30 cellular contexts compared by ENCODE assay signal in genomic region chr12:124749725-124750124, GRCh38.
DNase-seq lines count a peak whose midpoint lies in the region; ATAC-seq, FAIRE-seq and TF ChIP-seq lines count a peak whose summit lies in the region.
"Had no signal": no experiment of that assay in that cellular context is flagged by ENCODE, and none has a peak within 500 bp of the region (broad histone marks: within the 10 kb centered on the region; RNA-seq: fewer than 3 reads in every experiment).

No MANE protein-coding gene starts in this region.

- H3K4me3 Mint-ChIP-seq in astrocyte (ENCODE audit: unreplicated experiment), result peak overlapping the region; percentile 34
- H3K4me3 Mint-ChIP-seq: CD8-positive, alpha-beta T cell had no signal

- H3K4me1 ChIP-seq in astrocyte (ENCODE audit: insufficient read depth, low read length) (peaks cover 33% of the 10 kb centered on the region), liver (ENCODE audit: control insufficient read depth in 4 of 4, insufficient read depth in 4 of 4, low read length in 3 of 4) (peaks cover 24 to 66% (median 46%) of the 10 kb centered on the region in 4 donors), neuronal stem cell (ENCODE audit: control insufficient read depth in 2 of 2, insufficient read depth in 1 of 2, low read depth in 1 of 2, low read length in 2 of 2) (peaks cover 13% of the 10 kb centered on the region in 2 donors), suprapubic skin (peaks cover 44% of the 10 kb centered on the region)

- no peak overlapping the region for H3K18ac ChIP-seq in neuronal stem cell (ENCODE audit: low read length)

- no peaks in the 10 kb centered on the region for H3K36me3 Mint-ChIP-seq in astrocyte (ENCODE audit: low read depth, unreplicated experiment)
- H3K36me3 Mint-ChIP-seq: CD8-positive, alpha-beta T cell had no signal

- H3K27me3 ChIP-seq in astrocyte (ENCODE audit: insufficient read depth, low read length) (no peaks in the 10 kb centered on the region), liver (ENCODE audit: control insufficient read depth in 4 of 4, insufficient read depth in 4 of 4, low read length in 3 of 4) (no peaks in the 10 kb centered on the region), neuronal stem cell (ENCODE audit: control insufficient read depth in 3 of 3, insufficient read depth in 3 of 3, low read depth in 1 of 3, low read length in 3 of 3) (no peaks in the 10 kb centered on the region), suprapubic skin (no peaks in the 10 kb centered on the region)

- no peak overlapping the region for H2AK5ac ChIP-seq in neuronal stem cell (ENCODE audit: low read depth, low read length)

- no peak overlapping the region for H3K4ac ChIP-seq in neuronal stem cell (ENCODE audit: low read length)

- peak; percentile 82 for DNase-seq in ELF-1 (ENCODE audit: low read depth, low spot score)
- DNase-seq in astrocyte (ENCODE audit: low read depth), result no peak
- no peak for DNase-seq in neuronal stem cell (ENCODE audit: low spot score)
- DNase-seq in DMS 273 treated with DMSO at 0.1 percent for 48 hours (lab: John Stamatoyannopoulos, UW), result no peak
- no peak for DNase-seq in NCI-H446 (lab: John Stamatoyannopoulos, UW)
- no peak for DNase-seq in suprapubic skin (ENCODE audit: low spot score in 2 of 2)
- DNase-seq: AML-193; Caco-2; CD8-positive, alpha-beta T cell; DMS79; EL; GF-D8; Kasumi-1; NCI-H1105 treated with DMSO at 0.1 percent for 48 hours; NCI-H146; NCI-H1930; NCI-H446 treated with DMSO at 0.1 percent for 48 hours; NCI-H526; NK-92 treated with Interleukin-12 subunit alpha and Interleukin-12 subunit beta, amount 100 ng/mL, for 24 hours; RPMI8226; SHP77; SW 1271 had no signal

- H3K27ac ChIP-seq in astrocyte (ENCODE audit: low read depth, low read length) (no peak overlapping the region), liver (ENCODE audit: low read depth in 1 of 2, low read length in 2 of 2) (peak overlapping the region; percentile 93), neuronal stem cell (replicated peaks; ENCODE audit: low read length) (no peak overlapping the region), suprapubic skin (no peak overlapping the region)
- H3K27ac ChIP-seq: C4-2B, HL-60, PC-9 had no signal

- H3K79me2 ChIP-seq in astrocyte (ENCODE audit: insufficient read depth, low read length), result no peaks in the 10 kb centered on the region

- H3K9me3 Mint-ChIP-seq in astrocyte (ENCODE audit: unreplicated experiment), result peaks cover 5% of the 10 kb centered on the region
- H3K9me3 Mint-ChIP-seq: CD8-positive, alpha-beta T cell had no signal

- TF ChIP-seq CTCF in astrocyte (IDR thresholded peaks at IDR 0.05; ENCODE audit: insufficient read depth, low read depth, low read length) (no peak), liver (IDR thresholded peaks at IDR 0.05; ENCODE audit: low read depth, low read length, missing input control) (no peak), suprapubic skin (IDR thresholded peaks at IDR 0.05) (no peak)

- peaks cover 24% of the 10 kb centered on the region for H3K4me1 Mint-ChIP-seq in astrocyte (ENCODE audit: low read depth, unreplicated experiment)

- no peaks in the 10 kb centered on the region for H3K79me1 ChIP-seq in neuronal stem cell (ENCODE audit: low read depth, low read length)

- no peak overlapping the region for H3K14ac ChIP-seq in neuronal stem cell (ENCODE audit: low read length)

- no peak for ATAC-seq in HG02610 (IDR thresholded peaks at IDR 0.05; ENCODE audit: unreplicated experiment)
- ATAC-seq: CD8-positive, alpha-beta T cell; HCT116 had no signal

- H3K23ac ChIP-seq in neuronal stem cell (ENCODE audit: low read depth, low read length, poor library complexity), result no peak overlapping the region

- H2BK15ac ChIP-seq in neuronal stem cell (ENCODE audit: low read length), result peak overlapping the region; percentile 70

- no peak for TF ChIP-seq POLR2A in suprapubic skin (IDR thresholded peaks at IDR 0.05)

- peaks cover 4% of the 10 kb centered on the region for H3K27me3 Mint-ChIP-seq in astrocyte (ENCODE audit: low read depth, unreplicated experiment)

- H3K9me3 ChIP-seq in astrocyte (ENCODE audit: insufficient read depth, low read depth, low read length) (no peaks in the 10 kb centered on the region), liver (ENCODE audit: control insufficient read depth in 4 of 4, low read length in 3 of 4) (no peaks in the 10 kb centered on the region), neuronal stem cell (replicated peaks in 1 of 2; ENCODE audit: control insufficient read depth in 2 of 2, insufficient read depth in 1 of 2, low read depth in 1 of 2, low read length in 2 of 2) (peaks cover 0 to 9% of the 10 kb centered on the region in 2 donors), suprapubic skin (no peaks in the 10 kb centered on the region)
- H3K9me3 ChIP-seq: Caco-2 had no signal

- H3K9ac ChIP-seq in astrocyte (ENCODE audit: low read length) (no peak overlapping the region), liver (ENCODE audit: low read depth in 1 of 2, low read length in 2 of 2) (peak overlapping the region in 1 of 2 donors; percentile 66), neuronal stem cell (ENCODE audit: low read depth, low read length, poor library complexity) (no peak overlapping the region)

- H2BK120ac ChIP-seq in neuronal stem cell (ENCODE audit: low read depth, low read length), result no peak overlapping the region

- H4K91ac ChIP-seq in neuronal stem cell (ENCODE audit: low read depth, low read length, poor library complexity), result no peak overlapping the region

- no peak overlapping the region for H2AFZ ChIP-seq in astrocyte (ENCODE audit: low read depth, low read length)
- no peak overlapping the region for H2AFZ ChIP-seq in neuronal stem cell (ENCODE audit: low read length)
- H2AFZ ChIP-seq: PC-9 had no signal

- no peak overlapping the region for H3K27ac Mint-ChIP-seq in astrocyte (ENCODE audit: unreplicated experiment)
- H3K27ac Mint-ChIP-seq: CD8-positive, alpha-beta T cell had no signal

- WGBS in liver, result 53% methylated on average over 9 of the region's 9 CpGs
- WGBS in neuronal stem cell (ENCODE audit: extremely low coverage in 2 of 2, insufficient read length in 2 of 2, insufficient replicate concordance in 1 of 2), 2 donors, result no CpG with 5 or more reads among the region's 9 CpGs
- WGBS in suprapubic skin, result 75% methylated on average over 7 of the region's 9 CpGs

- no peak for FAIRE-seq in astrocyte (lab: Jason Lieb, UNC)
- FAIRE-seq: A204.1, GM12891 had no signal

- no peaks in the 10 kb centered on the region for H3K36me3 ChIP-seq in astrocyte (ENCODE audit: insufficient read depth, low read length)
- H3K36me3 ChIP-seq in liver (ENCODE audit: control insufficient read depth in 4 of 4, insufficient read depth in 3 of 4, low read depth in 1 of 4, low read length in 3 of 4), result no peaks in the 10 kb centered on the region
- no peaks in the 10 kb centered on the region for H3K36me3 ChIP-seq in neuronal stem cell (replicated peaks in 1 of 2; ENCODE audit: control insufficient read depth in 2 of 2, insufficient read depth in 2 of 2, low read length in 2 of 2)
- H3K36me3 ChIP-seq in suprapubic skin, result no peaks in the 10 kb centered on the region

- no peak overlapping the region for H2BK12ac ChIP-seq in neuronal stem cell (ENCODE audit: low read length)

- H2BK5ac ChIP-seq in neuronal stem cell (ENCODE audit: low read length), result no peak overlapping the region

- no peak overlapping the region for H3K4me2 ChIP-seq in astrocyte (ENCODE audit: low read length)
- H3K4me2 ChIP-seq in neuronal stem cell (ENCODE audit: insufficient read depth, low read length, poor library complexity, severe bottlenecking), result no peak overlapping the region
- H3K4me2 ChIP-seq: PC-9 had no signal

- H4K8ac ChIP-seq in neuronal stem cell (ENCODE audit: low read depth, low read length), result no peak overlapping the region

- no peak for TF ChIP-seq EP300 in suprapubic skin (IDR thresholded peaks at IDR 0.05)

- no peaks in the 10 kb centered on the region for H4K20me1 ChIP-seq in astrocyte (ENCODE audit: insufficient read depth, low read length)

- no peak for TF ChIP-seq RAD21 in liver (IDR thresholded peaks at IDR 0.05)

- no peak overlapping the region for H3K4me3 ChIP-seq in astrocyte (ENCODE audit: insufficient read depth, low read depth, low read length)
- H3K4me3 ChIP-seq in liver (ENCODE audit: low read depth in 1 of 3, low read length in 3 of 3), result no peak overlapping the region
- no peak overlapping the region for H3K4me3 ChIP-seq in neuronal stem cell (ENCODE audit: low read length in 2 of 2)
- H3K4me3 ChIP-seq in suprapubic skin, result no peak overlapping the region
- H3K4me3 ChIP-seq: PC-9 had no signal

TF ChIP-seq in liver, 16 proteins besides CTCF, POLR2A, EP300 and RAD21:
- TF ChIP-seq FOXA2 (IDR thresholded peaks at IDR 0.05), result no peak
- no peak for TF ChIP-seq RXRA (IDR thresholded peaks at IDR 0.05)
- TF ChIP-seq SP1 (IDR thresholded peaks at IDR 0.05), result no peak
- no peak for TF ChIP-seq ATF3 (IDR thresholded peaks at IDR 0.05)
- TF ChIP-seq YY1 (IDR thresholded peaks at IDR 0.05), result no peak
TF ChIP-seq in liver: peak in this region for 0.

Comparison
In these comparisons a context has a peak if more than half of its experiments do, and no peak if none do; other contexts are left out.
1. H3K27ac ChIP-seq: peak in liver (2 of 2); none in astrocyte (single experiment), neuronal stem cell (single experiment) and suprapubic skin (single experiment).